Comparison of ENCODE assay signal across 2 cellular contexts in genomic region chr11:6481924-6482275, GRCh38.
TF ChIP-seq lines count a peak whose summit lies in the region.

No MANE protein-coding gene starts in this region.

TF ChIP-seq in GM12878, 131 proteins besides CTCF, POLR2A, EP300 and RAD21:
- no peak for TF ChIP-seq FOS (IDR thresholded peaks at IDR 0.05; ENCODE audit: borderline replicate concordance, extremely low read depth, insufficient read length)
- TF ChIP-seq CBX5 (IDR thresholded peaks at IDR 0.05; ENCODE audit: low read depth), result no peak
- no peak for TF ChIP-seq BMI1 (IDR thresholded peaks at IDR 0.05; ENCODE audit: borderline replicate concordance)
- no peak for TF ChIP-seq ZNF622 (IDR thresholded peaks at IDR 0.05)
- TF ChIP-seq MEF2B (IDR thresholded peaks at IDR 0.05; ENCODE audit: partially characterized antibody, poor library complexity, severe bottlenecking), result no peak

TF ChIP-seq in liver, 16 proteins besides CTCF, POLR2A, EP300 and RAD21:
- no peak for TF ChIP-seq TAF1 (conservative IDR thresholded peaks at IDR 0.05)
- TF ChIP-seq HNF4G (IDR thresholded peaks at IDR 0.05), result no peak
- TF ChIP-seq HNF4A (conservative IDR thresholded peaks at IDR 0.05), result no peak
- no peak for TF ChIP-seq ZBTB33 (IDR thresholded peaks at IDR 0.05)
- TF ChIP-seq, protein P1, sequence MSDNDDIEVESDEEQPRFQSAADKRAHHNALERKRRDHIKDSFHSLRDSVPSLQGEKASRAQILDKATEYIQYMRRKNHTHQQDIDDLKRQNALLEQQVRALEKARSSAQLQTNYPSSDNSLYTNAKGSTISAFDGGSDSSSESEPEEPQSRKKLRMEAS (IDR thresholded peaks at IDR 0.05), result no peak
- no peak for TF ChIP-seq JUND (IDR thresholded peaks at IDR 0.05)
- no peak for TF ChIP-seq GABPA (IDR thresholded peaks at IDR 0.05 in 1 of 2, conservative IDR thresholded peaks at IDR 0.05 in 1 of 2)
- no peak for TF ChIP-seq FOXA1 (IDR thresholded peaks at IDR 0.05)
- no peak for TF ChIP-seq SP1 (IDR thresholded peaks at IDR 0.05)
- no peak for TF ChIP-seq NR2F2 (IDR thresholded peaks at IDR 0.05)
- no peak for TF ChIP-seq RXRA (IDR thresholded peaks at IDR 0.05)
- no peak for TF ChIP-seq FOXA2 (IDR thresholded peaks at IDR 0.05)
- no peak for TF ChIP-seq ATF3 (IDR thresholded peaks at IDR 0.05)
- no peak for TF ChIP-seq YY1 (IDR thresholded peaks at IDR 0.05)
- no peak for TF ChIP-seq REST (IDR thresholded peaks at IDR 0.05)
- no peak for TF ChIP-seq EGR1 (IDR thresholded peaks at IDR 0.05; ENCODE audit: low read depth in 2 of 2)
